Comparison of ENCODE assay signal across 7 cellular contexts in the genomic region with DNA sequence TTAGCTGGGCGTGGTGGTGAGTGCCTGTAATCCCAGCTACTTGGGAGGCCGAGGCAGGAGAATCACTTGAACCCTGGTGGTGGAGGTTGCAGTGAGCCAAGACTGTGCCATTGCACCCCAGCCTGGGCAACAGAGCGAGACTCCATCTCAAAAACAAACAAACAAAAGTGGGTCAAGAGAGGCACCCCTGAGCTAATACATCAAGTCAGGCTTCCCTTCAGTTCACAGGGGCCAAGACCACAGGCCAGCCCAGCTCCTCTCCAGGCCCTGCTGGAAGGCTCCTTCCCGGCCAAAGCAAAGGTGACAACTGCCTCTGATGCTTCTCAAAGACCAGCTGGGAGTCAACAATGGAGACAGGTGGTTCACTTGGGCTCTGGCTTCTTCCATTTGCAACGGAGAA. TPM values are rescaled to one million over a fixed set of nuclear protein-coding genes. Genes with fewer than 3 reads are reported as not detected.
"Had no signal": no experiment of that assay in that cellular context is flagged by ENCODE, and none has a peak within 500 bp of the region (broad histone marks: within the 10 kb centered on the region; RNA-seq: fewer than 3 reads in every experiment).

No MANE protein-coding gene starts in this region.

RNA-seq across cellular contexts. Expression of a gene that starts 14.7 kb away (rescaled TPM):
- total RNA-seq: M059J, Right ventricle myocardium superior, SJSA1 had no signal
- polyA plus RNA-seq: SK-N-SH had no signal

RNA-seq across cellular contexts. Expression of a gene that starts 24.6 kb away (rescaled TPM):
- total RNA-seq: K562, M059J, PC-3, Peyer's patch, Right ventricle myocardium superior, SJSA1 had no signal
- polyA plus RNA-seq: SK-N-SH had no signal
